In genomic region chr6:130020106-130020851, GRCh38 we compare ENCODE assay signal across 8 cellular contexts. TPM values are rescaled to one million over a fixed set of nuclear protein-coding genes. Genes with fewer than 3 reads are reported as not detected.
DNase-seq lines count a peak whose midpoint lies in the region; ATAC-seq, FAIRE-seq and TF ChIP-seq lines count a peak whose summit lies in the region.

No MANE protein-coding gene starts in this region.

- CTCF ChIA-PET in K562 (lab: Yijun Ruan, JAX; ENCODE audit: low intra/inter-chr PET ratio), result interaction anchor here (0.9 to 2.6 kb wide), 3 partner anchors 10 to 422 kb away, joined by 4 to 10 read pairs (median 8); no protein-coding TSS in a partner anchor

- ATAC-seq in Right ventricle myocardium inferior (peak; percentile 15), K562 (peak; percentile 40)

- DNase-seq in Right ventricle myocardium inferior (ENCODE audit: missing footprints) (peak; percentile 75), cardiac septum (ENCODE audit: low spot score) (no peak), K562 (ENCODE audit: extremely low read depth in 1 of 4, low spot score in 3 of 4) (peak; percentile 32 to 57 (median 46)), NCI-H128 (lab: John Stamatoyannopoulos, UW; ENCODE audit: unreplicated experiment) (no peak), NCI-H510A (lab: John Stamatoyannopoulos, UW) (no peak)

- H2AFZ ChIP-seq in SU-DHL-6 (ENCODE audit: low read depth, low read length, severe bottlenecking), result peak overlapping the region; percentile 67
- peak overlapping the region; percentile 75 for H2AFZ ChIP-seq in K562 (ENCODE audit: low read depth, low read length)

- H3K9me2 ChIP-seq in SU-DHL-6 (replicated peaks; ENCODE audit: insufficient read depth, low read length), result no peaks in the 10 kb centered on the region

- H3K9ac ChIP-seq in SU-DHL-6 (ENCODE audit: low read length) (peak overlapping the region; percentile 45), K562 (ENCODE audit: insufficient read depth in 1 of 2, low read depth in 2 of 2, low read length in 2 of 2) (peak overlapping the region; percentile 47 to 93), iPS-18a (ENCODE audit: low read length) (peak overlapping the region; percentile 45), skeletal muscle tissue (ENCODE audit: low read depth in 1 of 3, low read length in 3 of 3) (peak overlapping the region; percentile 47 to 75 (median 62))

- no peaks in the 10 kb centered on the region for H3K9me1 ChIP-seq in K562 (ENCODE audit: control insufficient read depth, insufficient read depth, low read length)

- TF ChIP-seq CTCF in SU-DHL-6 (IDR thresholded peaks at IDR 0.05; ENCODE audit: insufficient read depth, low read length, poor library complexity, severe bottlenecking) (no peak), K562 (IDR thresholded peaks at IDR 0.05 in 2 of 3, conservative IDR thresholded peaks at IDR 0.05 in 1 of 3; ENCODE audit: insufficient read depth in 2 of 3, low read depth in 1 of 3, low read length in 3 of 3) (no peak)

- H3K9me3 ChIP-seq in SU-DHL-6 (ENCODE audit: insufficient read depth, low read length) (no peaks in the 10 kb centered on the region), K562 (replicated peaks; ENCODE audit: control insufficient read depth, insufficient read depth, low read depth, low read length) (no peaks in the 10 kb centered on the region), iPS-18a (ENCODE audit: control insufficient read depth, low read depth, low read length) (no peaks in the 10 kb centered on the region), skeletal muscle tissue (ENCODE audit: control insufficient read depth in 3 of 3, low read length in 3 of 3) (no peaks in the 10 kb centered on the region)

- H3K4me1 ChIP-seq in K562 (replicated peaks in 1 of 2; ENCODE audit: control insufficient read depth in 2 of 2, insufficient read depth in 2 of 2, low read length in 2 of 2), result peaks cover 0 to 15% of the 10 kb centered on the region in 2 experiments; a peak in 2 of 5 replicates
- peaks cover 10% of the 10 kb centered on the region for H3K4me1 ChIP-seq in iPS-18a (ENCODE audit: control insufficient read depth, low read depth, low read length)
- peaks cover 3% of the 10 kb centered on the region in 3 donors for H3K4me1 ChIP-seq in skeletal muscle tissue (ENCODE audit: control insufficient read depth in 3 of 3, insufficient read depth in 3 of 3, low read length in 3 of 3)

- POLR2A ChIA-PET in K562 (lab: Yijun Ruan, JAX), result interaction anchor here (0.6 to 1.0 kb wide), 2 partner anchors 223 to 336 kb away, joined by 3 read pairs; no protein-coding TSS in a partner anchor

- H4K20me1 ChIP-seq in SU-DHL-6 (ENCODE audit: low read depth, low read length) (peaks cover 5% of the 10 kb centered on the region), K562 (replicated peaks; ENCODE audit: control insufficient read depth, insufficient read depth, low read length) (no peaks in the 10 kb centered on the region)

- in situ Hi-C loops in K562 (cut with MboI), result loop anchor here (10.0 to 25.0 kb wide), 3 partner anchors 255 to 525 kb away; no protein-coding TSS in a partner anchor

- H3K27ac ChIP-seq in SU-DHL-6 (ENCODE audit: low read depth, low read length) (no peak overlapping the region), K562 (ENCODE audit: extremely low read depth, low read depth, low read length) (peak overlapping the region; percentile 62; the same call in 2 of the 3 replicates), iPS-18a (ENCODE audit: low read length) (no peak overlapping the region), skeletal muscle tissue (ENCODE audit: low read depth, low read length) (peak overlapping the region; percentile 42)

- peaks cover 3% of the 10 kb centered on the region; the same call in 1 of the 2 replicates for H3F3A ChIP-seq in SU-DHL-6 (ENCODE audit: insufficient read depth)

- no peak for TF ChIP-seq RAD21 in K562 (CRISPR knock-in tag; conservative IDR thresholded peaks at IDR 0.05 in 1 of 2, IDR thresholded peaks at IDR 0.05 in 1 of 2)

- peak overlapping the region; percentile 47 for H3K4me3 ChIP-seq in SU-DHL-6 (ENCODE audit: insufficient read depth, low read length, poor library complexity, severe bottlenecking)
- H3K4me3 ChIP-seq in K562, result peak overlapping the region; percentile 60
- peak overlapping the region; percentile 89 for H3K4me3 ChIP-seq in iPS-18a (ENCODE audit: low read length)
- peak overlapping the region; percentile 71 to 78 (median 76) for H3K4me3 ChIP-seq in skeletal muscle tissue (ENCODE audit: low read length in 3 of 3)

- H3K4me2 ChIP-seq in SU-DHL-6 (ENCODE audit: low read depth, low read length, poor library complexity, severe bottlenecking), result peak overlapping the region; percentile 54
- H3K4me2 ChIP-seq in K562 (ENCODE audit: insufficient read depth, low read length), result peak overlapping the region; percentile 75; the same call in 1 of the 2 replicates

- H3K79me2 ChIP-seq in SU-DHL-6 (ENCODE audit: insufficient read depth, low read length) (no peaks in the 10 kb centered on the region), K562 (ENCODE audit: control insufficient read depth, insufficient read depth, low read length) (no peaks in the 10 kb centered on the region)

- 0% methylated on average over 9 of the region's 79 CpGs for WGBS in K562 (ENCODE audit: insufficient coverage, low coverage, missing lambda C conversion rate)

- no peak for FAIRE-seq in K562 (lab: Jason Lieb, UNC)

- H3K36me3 ChIP-seq in SU-DHL-6 (ENCODE audit: low read length), result no peaks in the 10 kb centered on the region
- no peaks in the 10 kb centered on the region for H3K36me3 ChIP-seq in K562 (ENCODE audit: control insufficient read depth, insufficient read depth, low read length)
- H3K36me3 ChIP-seq in iPS-18a (ENCODE audit: control insufficient read depth, low read depth, low read length), result no peaks in the 10 kb centered on the region
- H3K36me3 ChIP-seq in skeletal muscle tissue (ENCODE audit: control insufficient read depth in 3 of 3, insufficient read depth in 3 of 3, low read length in 3 of 3), result no peaks in the 10 kb centered on the region

- H3K27me3 ChIP-seq in SU-DHL-6 (ENCODE audit: low read length) (no peaks in the 10 kb centered on the region), K562 (ENCODE audit: control insufficient read depth in 2 of 2, insufficient read depth in 2 of 2, low read length in 2 of 2) (no peaks in the 10 kb centered on the region), iPS-18a (ENCODE audit: control insufficient read depth, insufficient read depth, low read length) (peaks cover 18% of the 10 kb centered on the region), skeletal muscle tissue (ENCODE audit: control insufficient read depth in 3 of 3, insufficient read depth in 3 of 3, low read length in 3 of 3) (no peaks in the 10 kb centered on the region)

- no peak for TF ChIP-seq POLR2A in K562 (conservative IDR thresholded peaks at IDR 0.05)

- no peak for TF ChIP-seq EP300 in K562 (IDR thresholded peaks at IDR 0.05; ENCODE audit: low read length)

- intact Hi-C loops in Right ventricle myocardium inferior (cut with DNase I) (loop anchor here (2.0 to 10.0 kb wide), 3 partner anchors 245 to 525 kb away; no protein-coding TSS in a partner anchor), cardiac septum (cut with DNase I) (no loop called here), K562 (cut with micrococcal nuclease) (loop anchor here (2.0 to 5.0 kb wide), 5 partner anchors 83 to 521 kb away; no protein-coding TSS in a partner anchor)

- no TSS peak for BruUV-seq in K562 (replicated peaks; lab: Mats Ljungman, UMichigan)

TF ChIP-seq in K562, 482 proteins besides CTCF, POLR2A, EP300 and RAD21 (continues in another document):
- TF ChIP-seq PURB (CRISPR knock-in tag; IDR thresholded peaks at IDR 0.05; ENCODE audit: low read depth) (no peak), TAF1 (IDR thresholded peaks at IDR 0.05; ENCODE audit: control insufficient read depth, extremely low read depth, insufficient read depth, low read length, severe bottlenecking) (peak; percentile 17), TAF9B (IDR thresholded peaks at IDR 0.05; ENCODE audit: partially characterized antibody) (no peak), SRF (CRISPR knock-in tag; IDR thresholded peaks at IDR 0.05) (no peak), ZBTB9 (CRISPR knock-in tag; IDR thresholded peaks at IDR 0.05) (0 out of 2 replicates have a peak, but pooled peaks have one; percentile 21)

RNA-seq across cellular contexts. Expression of gene L3MBTL3, which starts 1.9 kb away (rescaled TPM):
- 3.9 TPM for total RNA-seq in Right ventricle myocardium inferior
- total RNA-seq in cardiac septum, result 2.8 TPM
- total RNA-seq in K562 (2011; cell fraction: chromatin; rRNA removed; ENCODE audit: low replicate concordance), result 6.6 and 24.9 TPM in 2 replicates
- total RNA-seq in K562 (2011; cell fraction: nucleolus; rRNA removed), result 3.2 and 6.4 TPM in 2 replicates
- 3.6 and 10.3 TPM in 2 replicates for total RNA-seq in K562 (2011; cell fraction: nucleoplasm; rRNA removed)
- total RNA-seq in K562 (2014; rRNA removed), result 2.3 TPM in 2 replicates
- 5.2 and 5.3 TPM in 2 replicates for total RNA-seq in K562 (2014; rRNA removed; fragmentation: Illumina TruSeq; extraction: Trizol)
- 3.7 and 4.5 TPM in 2 replicates for total RNA-seq in K562 (2015; rRNA removed; fragmentation: Illumina TruSeq; extraction: Trizol)
- total RNA-seq in K562 (2021), result 5.7 and 5.9 TPM in 2 replicates
- polyA plus RNA-seq in K562 (2011; rRNA removed), result 5.1 and 6.9 TPM in 2 replicates
- polyA plus RNA-seq in K562 (2011; cell fraction: cytosol; rRNA removed), result 1.0 and 2.3 TPM in 2 replicates
- polyA plus RNA-seq in K562 (2011; cell fraction: nucleus; rRNA removed), result 14.6 and 18.2 TPM in 2 replicates
- 3.1 and 3.4 TPM in 2 replicates for polyA plus RNA-seq in K562 (2012)
- 4.9 and 6.1 TPM in 2 replicates for polyA plus RNA-seq in K562 (2014; fragmentation: Illumina TruSeq; extraction: Trizol)
- polyA plus RNA-seq in K562 (2014; fragmentation: Nextera tagmentation; extraction: Ambion mirVana), result 1 to 10 TPM in 1 of 2 experiments, under 1 TPM in 1; 0.83 to 5.4 TPM
- polyA plus RNA-seq in K562 (2014; rRNA removed), result 6.6 and 8.1 TPM in 2 replicates
- 3.5 and 6.2 TPM in 2 replicates for polyA minus RNA-seq in K562 (2011; rRNA and poly(A)+ RNA removed)
- polyA minus RNA-seq in K562 (2011; cell fraction: cytosol; rRNA and poly(A)+ RNA removed), result 2.1 and 3.9 TPM in 2 replicates
- 5.5 and 7.3 TPM in 2 replicates for polyA minus RNA-seq in K562 (2011; cell fraction: nucleus; rRNA and poly(A)+ RNA removed)
- total RNA-seq in skeletal muscle tissue, result 9.4 TPM

Comparison
In these comparisons a context has a peak if more than half of its experiments do, and no peak if none do; other contexts are left out.
1. DNase-seq: peak in Right ventricle myocardium inferior (single experiment) and K562 (4 of 4); none in cardiac septum (single experiment), NCI-H128 (single experiment) and NCI-H510A (single experiment).
2. H3K27ac ChIP-seq: peak in K562 (single experiment) and skeletal muscle tissue (single experiment); none in SU-DHL-6 (single experiment) and iPS-18a (single experiment).
3. Peak in every context shown above with its lines, with median percentiles within 50 percentile points of each other: H3K4me3 ChIP-seq and H3K9ac ChIP-seq.